Comparison of ENCODE assay signal across 15 cellular contexts in the genomic region with DNA sequence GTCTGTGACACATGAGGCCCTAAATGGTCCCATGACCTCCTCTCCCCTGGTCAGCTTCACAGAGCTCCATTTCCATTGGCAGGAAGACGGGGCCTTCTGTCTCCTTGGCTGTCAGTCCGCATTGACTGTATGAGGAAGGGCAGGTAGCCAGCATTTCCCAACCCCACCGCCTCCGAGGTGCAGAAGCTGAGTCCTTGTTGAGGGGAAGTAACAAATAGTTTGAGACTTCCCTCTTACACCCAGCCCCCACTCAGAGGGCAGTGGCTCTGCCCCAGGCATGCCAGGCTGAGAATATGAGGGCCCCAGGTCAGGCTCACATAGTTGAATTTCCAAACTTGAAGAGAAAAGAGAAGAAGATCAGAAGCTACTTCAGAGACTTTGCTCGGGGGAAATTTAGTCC.
"Had no signal": no experiment of that assay in that cellular context is flagged by ENCODE, and none has a peak within 500 bp of the region (broad histone marks: within the 10 kb centered on the region; RNA-seq: fewer than 3 reads in every experiment).

No MANE protein-coding gene starts in this region.

- H3K36me3 Mint-ChIP-seq: stimulated activated effector memory CD8-positive, alpha-beta T cell treated with anti-CD3 and anti-CD28 coated beads, Interleukin-12 subunit alpha, Interleukin-12 subunit beta, amount 100 ng/mL, for 72 hours had no signal

- H3K9me3 ChIP-seq: ovary had no signal

- DNase-seq: activated CD4-positive, alpha-beta T cell treated with anti-CD3 and anti-CD28 coated beads for 1 hour; activated CD4-positive, alpha-beta T cell treated with anti-CD3 and anti-CD28 coated beads, Interleukin-2, amount 50 U/mL, for 48 hours; amniotic stem cell; brain microvascular endothelial cell; glutamatergic neuron; mesendoderm; small intestine; SW 1271 had no signal

- H3K4me1 Mint-ChIP-seq: activated naive CD4-positive, alpha-beta T cell treated with anti-CD3 and anti-CD28 coated beads, Interleukin-2, amount 50 U/mL, for 24 hours; activated T-helper 17 cell treated with anti-CD3 and anti-CD28 coated beads, Interleukin-2, amount 50 U/mL, for 72 hours; stimulated activated effector memory CD8-positive, alpha-beta T cell treated with anti-CD3 and anti-CD28 coated beads, Interleukin-12 subunit alpha, Interleukin-12 subunit beta, amount 100 ng/mL, for 72 hours had no signal

- H3K4me3 Mint-ChIP-seq: activated naive CD4-positive, alpha-beta T cell treated with anti-CD3 and anti-CD28 coated beads, Interleukin-2, amount 50 U/mL, for 24 hours; activated T-helper 17 cell treated with anti-CD3 and anti-CD28 coated beads, Interleukin-2, amount 50 U/mL, for 72 hours; stimulated activated effector memory CD8-positive, alpha-beta T cell treated with anti-CD3 and anti-CD28 coated beads, Interleukin-12 subunit alpha, Interleukin-12 subunit beta, amount 100 ng/mL, for 72 hours; T-helper 2 cell treated with Interferon-gamma antibody and Interleukin-4, amounts not matched to agents 5 μg/mL and 100 μg/mL, for 36 hours had no signal

- ATAC-seq: activated T-helper 17 cell treated with anti-CD3 and anti-CD28 coated beads, Interleukin-2, amount 50 U/mL, for 72 hours; stimulated activated effector memory CD8-positive, alpha-beta T cell treated with anti-CD3 and anti-CD28 coated beads, Interleukin-12 subunit alpha, Interleukin-12 subunit beta, amount 100 ng/mL, for 72 hours had no signal

- H3K27ac ChIP-seq: brain microvascular endothelial cell, dorsolateral prefrontal cortex, ovary, SJSA1 had no signal

- H3K27me3 ChIP-seq: brain microvascular endothelial cell, ovary, SJSA1 had no signal

- H3K36me3 ChIP-seq: brain microvascular endothelial cell, ovary, SJSA1 had no signal

- H3K27ac Mint-ChIP-seq: activated naive CD4-positive, alpha-beta T cell treated with anti-CD3 and anti-CD28 coated beads, Interleukin-2, amount 50 U/mL, for 24 hours; activated T-helper 17 cell treated with anti-CD3 and anti-CD28 coated beads, Interleukin-2, amount 50 U/mL, for 72 hours; stimulated activated effector memory CD8-positive, alpha-beta T cell treated with anti-CD3 and anti-CD28 coated beads, Interleukin-12 subunit alpha, Interleukin-12 subunit beta, amount 100 ng/mL, for 72 hours; T-helper 2 cell treated with Interferon-gamma antibody and Interleukin-4, amounts not matched to agents 5 μg/mL and 100 μg/mL, for 36 hours had no signal

- H3K4me3 ChIP-seq: dorsolateral prefrontal cortex, ovary, SJSA1 had no signal

- H3K4me1 ChIP-seq: SJSA1 had no signal
